27 cellular contexts compared by ENCODE assay signal in genomic region chr3:172904817-172905479, GRCh38.
DNase-seq lines count a peak whose midpoint lies in the region; ATAC-seq and TF ChIP-seq lines count a peak whose summit lies in the region.
"Had no signal": no experiment of that assay in that cellular context is flagged by ENCODE, and none has a peak within 500 bp of the region (broad histone marks: within the 10 kb centered on the region; RNA-seq: fewer than 3 reads in every experiment).

No MANE protein-coding gene starts in this region.

- H3K56ac ChIP-seq in H9 (ENCODE audit: insufficient read length, low read depth, low read length), result no peak overlapping the region

- peaks cover 6% of the 10 kb centered on the region; the same call in 1 of the 2 replicates for H3K4me1 ChIP-seq in H9 (ENCODE audit: insufficient read depth, low read length)
- H3K4me1 ChIP-seq in foreskin keratinocyte, result no peaks in the 10 kb centered on the region
- H3K4me1 ChIP-seq in neuronal stem cell (ENCODE audit: control insufficient read depth in 2 of 2, insufficient read depth in 1 of 2, low read depth in 1 of 2, low read length in 2 of 2), result peaks cover 5 to 10% of the 10 kb centered on the region in 2 donors
- H3K4me1 ChIP-seq: thyroid gland had no signal

- H2AK5ac ChIP-seq in H9 (ENCODE audit: insufficient read length, low read length) (no peak overlapping the region), neuronal stem cell (ENCODE audit: low read depth, low read length) (no peak overlapping the region)

- H3K14ac ChIP-seq in H9 (ENCODE audit: insufficient read depth, low read length), result no peak overlapping the region
- H3K14ac ChIP-seq in neuronal stem cell (ENCODE audit: low read length), result no peak overlapping the region

- peaks cover 9 to 14% of the 10 kb centered on the region in 2 experiments for H3K4me1 Mint-ChIP-seq in H9
- H3K4me1 Mint-ChIP-seq: activated CD4-positive, alpha-beta memory T cell treated with anti-CD3 and anti-CD28 coated beads, Interleukin-2, amount 10 ng/mL, durations not matched to agents 7 days and 5 days had no signal

- DNase-seq in H9 (peak; percentile 27), amniotic epithelial cell (ENCODE audit: low read depth) (peak; percentile 50), foreskin keratinocyte (no peak), neuronal stem cell (ENCODE audit: low spot score) (no peak), NK-92 (lab: John Stamatoyannopoulos, UW; ENCODE audit: unreplicated experiment) (no peak), NCI-H146 (lab: John Stamatoyannopoulos, UW) (no peak), NCI-H1930 (lab: John Stamatoyannopoulos, UW) (no peak)
- DNase-seq: activated CD4-positive, alpha-beta memory T cell treated with anti-CD3 and anti-CD28 coated beads, Interleukin-2, amount 10 ng/mL, durations not matched to agents 7 days and 5 days; activated CD4-positive, CD25-positive, alpha-beta regulatory T cell; activated effector memory CD4-positive, alpha-beta T cell treated with anti-CD3 and anti-CD28 coated beads, Interleukin-2, amount 50 U/mL, for 16 hours; activated T-cell treated with anti-CD3 and anti-CD28 coated beads for 4 hours; DMS53; GM23248; IMR-90; kidney; MG63; NCI-H1417 treated with DMSO at 0.1 percent for 48 hours; NCI-H510A; nucleus accumbens; small intestine; stimulated activated CD4-positive, alpha-beta T cell treated with anti-CD3 and anti-CD28 coated beads, Interleukin-4, amount 100 ng/mL, for 1 hour; stimulated activated naive CD8-positive, alpha-beta T cell treated with anti-CD3 and anti-CD28 coated beads, Interleukin-15, Interleukin-2, amounts not matched to agents 100 U/mL and 50 U/mL, for 24 hours; T-helper 9 cell; thyroid gland had no signal

- H2BK15ac ChIP-seq in H9 (ENCODE audit: low read depth, low read length) (no peak overlapping the region), neuronal stem cell (ENCODE audit: low read length) (no peak overlapping the region)

- H3K36me3 ChIP-seq in neuronal stem cell (replicated peaks in 1 of 2; ENCODE audit: control insufficient read depth in 2 of 2, insufficient read depth in 2 of 2, low read length in 2 of 2), result no peaks in the 10 kb centered on the region
- H3K36me3 ChIP-seq: MG63, thyroid gland had no signal

- no peak overlapping the region for H2BK120ac ChIP-seq in H9 (ENCODE audit: low read depth, low read length, poor library complexity, severe bottlenecking)
- H2BK120ac ChIP-seq in neuronal stem cell (ENCODE audit: low read depth, low read length), result no peak overlapping the region

- peaks cover 2% of the 10 kb centered on the region; the same call in 1 of the 2 replicates for H3K27me3 Mint-ChIP-seq in H9 (ENCODE audit: low read depth)

- no CpG with 5 or more reads among the region's 8 CpGs for WGBS in H9 (ENCODE audit: extremely low coverage, insufficient read length, low lambda C conversion rate)
- WGBS in neuronal stem cell (ENCODE audit: extremely low coverage in 2 of 2, insufficient read length in 2 of 2, insufficient replicate concordance in 1 of 2), 2 donors, result no CpG with 5 or more reads among the region's 8 CpGs

- H4K91ac ChIP-seq in H9 (ENCODE audit: insufficient read length, low read depth, low read length), result no peak overlapping the region
- no peak overlapping the region for H4K91ac ChIP-seq in neuronal stem cell (ENCODE audit: low read depth, low read length, poor library complexity)

- H3K27ac Mint-ChIP-seq in H9, result peak overlapping the region in 1 of 3 experiments; percentile 79; a peak in 3 of 7 replicates
- H3K27ac Mint-ChIP-seq: activated CD4-positive, alpha-beta memory T cell treated with anti-CD3 and anti-CD28 coated beads, Interleukin-2, amount 10 ng/mL, durations not matched to agents 7 days and 5 days had no signal

- ATAC-seq in foreskin keratinocyte (peak; percentile 40), HG02938 (IDR thresholded peaks at IDR 0.05; ENCODE audit: unreplicated experiment) (no peak)
- ATAC-seq: stimulated activated naive CD8-positive, alpha-beta T cell treated with anti-CD3 and anti-CD28 coated beads, Interleukin-15, Interleukin-2, amounts not matched to agents 100 U/mL and 50 U/mL, for 24 hours had no signal

- H3K4me2 ChIP-seq in H9 (ENCODE audit: insufficient read depth, insufficient read length, low read length) (no peak overlapping the region), neuronal stem cell (ENCODE audit: insufficient read depth, low read length, poor library complexity, severe bottlenecking) (no peak overlapping the region)
- H3K4me2 ChIP-seq: hepatocyte had no signal

- no peak overlapping the region for H2BK5ac ChIP-seq in H9 (ENCODE audit: insufficient read length, low read length)
- H2BK5ac ChIP-seq in neuronal stem cell (ENCODE audit: low read length), result no peak overlapping the region

- no peaks in the 10 kb centered on the region for H3K23me2 ChIP-seq in H9 (ENCODE audit: insufficient read length, low read depth, low read length, poor library complexity, severe bottlenecking)

- H3K4ac ChIP-seq in H9 (ENCODE audit: low read depth, low read length) (no peak overlapping the region), neuronal stem cell (ENCODE audit: low read length) (no peak overlapping the region)

- H3K9ac ChIP-seq in H9 (ENCODE audit: extremely low read depth, insufficient read length, low read length) (no peak overlapping the region), neuronal stem cell (ENCODE audit: low read depth, low read length, poor library complexity) (no peak overlapping the region)
- H3K9ac ChIP-seq: GM23248 had no signal

- no peak overlapping the region for H2BK20ac ChIP-seq in H9 (ENCODE audit: low read depth, low read length, poor library complexity, severe bottlenecking)

- H3K4me3 ChIP-seq in neuronal stem cell (ENCODE audit: low read length in 2 of 2), result no peak overlapping the region
- H3K4me3 ChIP-seq: GM23248, hepatocyte, lung, MG63, thyroid gland had no signal

- no peak overlapping the region for H3K18ac ChIP-seq in H9 (ENCODE audit: insufficient read length, low read depth, low read length)
- no peak overlapping the region for H3K18ac ChIP-seq in neuronal stem cell (ENCODE audit: low read length)

- H4K8ac ChIP-seq in H9 (replicated peaks; ENCODE audit: insufficient read length, low read depth, low read length) (no peak overlapping the region), neuronal stem cell (ENCODE audit: low read depth, low read length) (no peak overlapping the region)

- H3K9me3 ChIP-seq in H9 (ENCODE audit: control insufficient read depth, low read depth, low read length), result no peaks in the 10 kb centered on the region
- peaks cover 0 to 2% of the 10 kb centered on the region in 2 donors for H3K9me3 ChIP-seq in neuronal stem cell (replicated peaks in 1 of 2; ENCODE audit: control insufficient read depth in 2 of 2, insufficient read depth in 1 of 2, low read depth in 1 of 2, low read length in 2 of 2)
- H3K9me3 ChIP-seq: MG63, thyroid gland had no signal

- no peaks in the 10 kb centered on the region for H4K20me1 ChIP-seq in H9 (ENCODE audit: control insufficient read depth, insufficient read depth, insufficient read length)

- H3K23ac ChIP-seq in H9 (ENCODE audit: insufficient read length, low read depth, low read length), result no peak overlapping the region
- no peak overlapping the region for H3K23ac ChIP-seq in neuronal stem cell (ENCODE audit: low read depth, low read length, poor library complexity)

- no peaks in the 10 kb centered on the region for H3K9me3 Mint-ChIP-seq in H9
- H3K9me3 Mint-ChIP-seq: activated CD4-positive, alpha-beta memory T cell treated with anti-CD3 and anti-CD28 coated beads, Interleukin-2, amount 10 ng/mL, durations not matched to agents 7 days and 5 days had no signal

- no peaks in the 10 kb centered on the region for H3K36me3 Mint-ChIP-seq in H9 (ENCODE audit: insufficient read depth in 1 of 3, low read depth in 3 of 3)

- H2AFZ ChIP-seq in H9 (ENCODE audit: low read length), result no peak overlapping the region
- peak overlapping the region; percentile 71 for H2AFZ ChIP-seq in neuronal stem cell (ENCODE audit: low read length)
- H2AFZ ChIP-seq: GM23248, hepatocyte had no signal

- H3K4me3 Mint-ChIP-seq in H9, result no peak overlapping the region
- H3K4me3 Mint-ChIP-seq: activated CD4-positive, alpha-beta memory T cell treated with anti-CD3 and anti-CD28 coated beads, Interleukin-2, amount 10 ng/mL, durations not matched to agents 7 days and 5 days had no signal

- no peak overlapping the region for H3T11ph ChIP-seq in H9 (ENCODE audit: low read length)

- no peak overlapping the region for H4K5ac ChIP-seq in H9 (ENCODE audit: insufficient read length, low read depth, low read length)

- TF ChIP-seq CTCF in H9 (conservative IDR thresholded peaks at IDR 0.05) (no peak), foreskin keratinocyte (conservative IDR thresholded peaks at IDR 0.05) (no peak)

- no peaks in the 10 kb centered on the region for H3K79me2 ChIP-seq in H9 (ENCODE audit: insufficient read depth, low read length)
- H3K79me2 ChIP-seq: hepatocyte had no signal

- H2BK12ac ChIP-seq in H9 (ENCODE audit: insufficient read length, low read depth, low read length) (no peak overlapping the region), neuronal stem cell (ENCODE audit: low read length) (no peak overlapping the region)

- H3K27ac ChIP-seq in H9 (ENCODE audit: insufficient read length, low read depth, low read length), result no peak overlapping the region
- no peak overlapping the region for H3K27ac ChIP-seq in foreskin keratinocyte
- H3K27ac ChIP-seq in neuronal stem cell (replicated peaks; ENCODE audit: low read length), result no peak overlapping the region
- H3K27ac ChIP-seq: GM23248, hepatocyte, thyroid gland had no signal

- H3K79me1 ChIP-seq in H9 (ENCODE audit: insufficient read depth, low read depth, low read length, poor library complexity, severe bottlenecking), result no peaks in the 10 kb centered on the region
- H3K79me1 ChIP-seq in neuronal stem cell (ENCODE audit: low read depth, low read length), result no peaks in the 10 kb centered on the region

- no peaks in the 10 kb centered on the region for H3K27me3 ChIP-seq in H9 (ENCODE audit: insufficient read depth, low read length)
- peaks cover 6% of the 10 kb centered on the region for H3K27me3 ChIP-seq in foreskin keratinocyte
- no peaks in the 10 kb centered on the region for H3K27me3 ChIP-seq in neuronal stem cell (ENCODE audit: control insufficient read depth in 3 of 3, insufficient read depth in 3 of 3, low read depth in 1 of 3, low read length in 3 of 3)
- H3K27me3 ChIP-seq: hepatocyte, thyroid gland had no signal

Comparison
In these comparisons a context has a peak if more than half of its experiments do, and no peak if none do; other contexts are left out.
1. DNase-seq: peak in H9 (single experiment) and amniotic epithelial cell (single experiment); none in foreskin keratinocyte (0 of 2), neuronal stem cell (single experiment), NK-92 (single experiment), NCI-H146 (single experiment) and NCI-H1930 (0 of 2).